In genomic region chr7:151549644-151550043, GRCh38 we compare ENCODE assay signal across 35 cellular contexts.
"Had no signal": no experiment of that assay in that cellular context is flagged by ENCODE, and none has a peak within 500 bp of the region (broad histone marks: within the 10 kb centered on the region; RNA-seq: fewer than 3 reads in every experiment).

No MANE protein-coding gene starts in this region.

- H3K9me3 ChIP-seq: adrenal gland, body of pancreas, esophagus muscularis mucosa, gastrocnemius medialis, heart left ventricle had no signal

- H3K27ac ChIP-seq: adrenal gland, body of pancreas, esophagus muscularis mucosa, foreskin keratinocyte, gastrocnemius medialis, heart left ventricle had no signal

- H3K36me3 Mint-ChIP-seq: activated naive CD4-positive, alpha-beta T cell treated with anti-CD3 and anti-CD28 coated beads, Interleukin-2, amount 50 U/mL, for 24 hours; activated naive CD8-positive, alpha-beta T cell treated with anti-CD3 and anti-CD28 coated beads for 36 hours had no signal

- H3K9me3 Mint-ChIP-seq: activated CD4-positive, alpha-beta memory T cell treated with anti-CD3 and anti-CD28 coated beads, Interleukin-2, amount 10 ng/mL, durations not matched to agents 7 days and 5 days; activated CD4-positive, alpha-beta T cell treated with anti-CD3 and anti-CD28 coated beads, Interleukin-2, amount 10 ng/mL, durations not matched to agents 7 days and 5 days; activated naive CD4-positive, alpha-beta T cell treated with anti-CD3 and anti-CD28 coated beads for 36 hours; activated naive CD4-positive, alpha-beta T cell treated with anti-CD3 and anti-CD28 coated beads, Interleukin-2, amount 50 U/mL, for 24 hours; activated naive CD8-positive, alpha-beta T cell treated with anti-CD3 and anti-CD28 coated beads for 36 hours; activated naive CD8-positive, alpha-beta T cell treated with anti-CD3 and anti-CD28 coated beads, Interleukin-2, amount 50 U/mL, for 24 hours; activated T-cell treated with anti-CD3 and anti-CD28 coated beads, Interleukin-2, amount 50 U/mL, for 24 hours; activated T-cell treated with anti-CD3 and anti-CD28 coated beads, Interleukin-2, amount 50 U/mL, for 72 hours; activated T-helper 17 cell treated with anti-CD3 and anti-CD28 coated beads, Interleukin-2, amount 50 U/mL, for 72 hours; effector memory CD8-positive, alpha-beta T cell; T-helper 2 cell treated with Interferon-gamma antibody and Interleukin-4, amounts not matched to agents 5 μg/mL and 100 μg/mL, for 36 hours had no signal

- H3K4me1 ChIP-seq: adrenal gland, gastrocnemius medialis had no signal

- H3K4me1 Mint-ChIP-seq: activated CD4-positive, alpha-beta memory T cell treated with anti-CD3 and anti-CD28 coated beads, Interleukin-2, amount 10 ng/mL, durations not matched to agents 7 days and 5 days; activated naive CD8-positive, alpha-beta T cell treated with anti-CD3 and anti-CD28 coated beads, Interleukin-2, amount 50 U/mL, for 24 hours; activated T-helper 17 cell treated with anti-CD3 and anti-CD28 coated beads, Interleukin-2, amount 50 U/mL, for 72 hours had no signal

- H3K36me3 ChIP-seq: adrenal gland, esophagus muscularis mucosa, gastrocnemius medialis had no signal

- H3K27me3 Mint-ChIP-seq: activated naive CD4-positive, alpha-beta T cell treated with anti-CD3 and anti-CD28 coated beads, Interleukin-2, amount 50 U/mL, for 24 hours; activated T-helper 17 cell treated with anti-CD3 and anti-CD28 coated beads, Interleukin-2, amount 50 U/mL, for 72 hours had no signal

- H3K4me3 Mint-ChIP-seq: activated CD4-positive, alpha-beta memory T cell treated with anti-CD3 and anti-CD28 coated beads, Interleukin-2, amount 10 ng/mL, durations not matched to agents 7 days and 5 days; activated CD4-positive, alpha-beta T cell treated with anti-CD3 and anti-CD28 coated beads, Interleukin-2, amount 10 ng/mL, durations not matched to agents 7 days and 5 days; activated naive CD4-positive, alpha-beta T cell treated with anti-CD3 and anti-CD28 coated beads for 36 hours; activated naive CD4-positive, alpha-beta T cell treated with anti-CD3 and anti-CD28 coated beads, Interleukin-2, amount 50 U/mL, for 24 hours; activated naive CD8-positive, alpha-beta T cell treated with anti-CD3 and anti-CD28 coated beads for 36 hours; activated naive CD8-positive, alpha-beta T cell treated with anti-CD3 and anti-CD28 coated beads, Interleukin-2, amount 50 U/mL, for 24 hours; activated T-cell treated with anti-CD3 and anti-CD28 coated beads, Interleukin-2, amount 50 U/mL, for 24 hours; activated T-cell treated with anti-CD3 and anti-CD28 coated beads, Interleukin-2, amount 50 U/mL, for 72 hours; activated T-helper 17 cell treated with anti-CD3 and anti-CD28 coated beads, Interleukin-2, amount 50 U/mL, for 72 hours; effector memory CD8-positive, alpha-beta T cell; T-helper 17 cell; T-helper 2 cell treated with Interferon-gamma antibody and Interleukin-4, amounts not matched to agents 5 μg/mL and 100 μg/mL, for 36 hours had no signal

- H3K4me3 ChIP-seq: adrenal gland, body of pancreas, esophagus muscularis mucosa, gastrocnemius medialis, heart left ventricle had no signal

- H3K27me3 ChIP-seq: adrenal gland, body of pancreas, esophagus muscularis mucosa, gastrocnemius medialis had no signal

- FAIRE-seq: colon had no signal

- ATAC-seq: activated naive CD8-positive, alpha-beta T cell treated with anti-CD3 and anti-CD28 coated beads, Interleukin-2, amount 50 U/mL, for 24 hours; activated T-cell treated with anti-CD3 and anti-CD28 coated beads, Interleukin-2, amount 50 U/mL, for 72 hours; activated T-helper 17 cell treated with anti-CD3 and anti-CD28 coated beads, Interleukin-2, amount 50 U/mL, for 72 hours; body of pancreas; effector memory CD8-positive, alpha-beta T cell; foreskin keratinocyte; gastrocnemius medialis; heart left ventricle; T-helper 17 cell had no signal

- H3K27ac Mint-ChIP-seq: activated CD4-positive, alpha-beta memory T cell treated with anti-CD3 and anti-CD28 coated beads, Interleukin-2, amount 10 ng/mL, durations not matched to agents 7 days and 5 days; activated CD4-positive, alpha-beta T cell treated with anti-CD3 and anti-CD28 coated beads, Interleukin-2, amount 10 ng/mL, durations not matched to agents 7 days and 5 days; activated naive CD4-positive, alpha-beta T cell treated with anti-CD3 and anti-CD28 coated beads for 36 hours; activated naive CD4-positive, alpha-beta T cell treated with anti-CD3 and anti-CD28 coated beads, Interleukin-2, amount 50 U/mL, for 24 hours; activated naive CD8-positive, alpha-beta T cell treated with anti-CD3 and anti-CD28 coated beads for 36 hours; activated naive CD8-positive, alpha-beta T cell treated with anti-CD3 and anti-CD28 coated beads, Interleukin-2, amount 50 U/mL, for 24 hours; activated T-cell treated with anti-CD3 and anti-CD28 coated beads, Interleukin-2, amount 50 U/mL, for 24 hours; activated T-cell treated with anti-CD3 and anti-CD28 coated beads, Interleukin-2, amount 50 U/mL, for 72 hours; activated T-helper 17 cell treated with anti-CD3 and anti-CD28 coated beads, Interleukin-2, amount 50 U/mL, for 72 hours; effector memory CD8-positive, alpha-beta T cell; T-helper 17 cell; T-helper 2 cell treated with Interferon-gamma antibody and Interleukin-4, amounts not matched to agents 5 μg/mL and 100 μg/mL, for 36 hours had no signal

- DNase-seq: activated CD4-positive, alpha-beta memory T cell treated with anti-CD3 and anti-CD28 coated beads, Interleukin-2, amount 10 ng/mL, durations not matched to agents 7 days and 5 days; activated CD4-positive, alpha-beta T cell treated with anti-CD3 and anti-CD28 coated beads for 1 hour; activated CD4-positive, alpha-beta T cell treated with anti-CD3 and anti-CD28 coated beads for 4 hours; activated CD4-positive, alpha-beta T cell treated with anti-CD3 and anti-CD28 coated beads, Interleukin-2, amount 10 ng/mL, durations not matched to agents 7 days and 5 days; activated CD4-positive, alpha-beta T cell treated with anti-CD3 and anti-CD28 coated beads, Interleukin-2, amount 50 U/mL, for 4 hours; activated CD4-positive, CD25-positive, alpha-beta regulatory T cell; activated CD8-positive, alpha-beta memory T cell treated with anti-CD3 and anti-CD28 coated beads, Interleukin-2, amount 50 U/mL, for 48 hours; activated effector memory CD4-positive, alpha-beta T cell treated with Interleukin-2 at 50 U/mL for 16 hours; activated naive CD4-positive, alpha-beta T cell treated with anti-CD3 and anti-CD28 coated beads for 36 hours; activated naive CD8-positive, alpha-beta T cell treated with anti-CD3 and anti-CD28 coated beads for 36 hours; activated naive CD8-positive, alpha-beta T cell treated with anti-CD3 and anti-CD28 coated beads, Interleukin-2, amount 50 U/mL, for 24 hours; activated T-cell treated with anti-CD3 and anti-CD28 coated beads for 4 hours; activated T-cell treated with anti-CD3 and anti-CD28 coated beads, Interleukin-2, amount 50 U/mL, for 24 hours; activated T-cell treated with anti-CD3 and anti-CD28 coated beads, Interleukin-2, amount 50 U/mL, for 72 hours; adrenal gland; amygdala; aorta; body of pancreas; cortex of kidney; dermis blood vessel endothelial cell; effector CD4-positive, alpha-beta T cell; effector memory CD8-positive, alpha-beta T cell; erythroblast; foreskin keratinocyte; gastrocnemius medialis; glutamatergic neuron; heart left ventricle; T-helper 1 cell; T-helper 17 cell; T1000 had no signal
